ENCODE assay signal across 21 cellular contexts in the genomic region with DNA sequence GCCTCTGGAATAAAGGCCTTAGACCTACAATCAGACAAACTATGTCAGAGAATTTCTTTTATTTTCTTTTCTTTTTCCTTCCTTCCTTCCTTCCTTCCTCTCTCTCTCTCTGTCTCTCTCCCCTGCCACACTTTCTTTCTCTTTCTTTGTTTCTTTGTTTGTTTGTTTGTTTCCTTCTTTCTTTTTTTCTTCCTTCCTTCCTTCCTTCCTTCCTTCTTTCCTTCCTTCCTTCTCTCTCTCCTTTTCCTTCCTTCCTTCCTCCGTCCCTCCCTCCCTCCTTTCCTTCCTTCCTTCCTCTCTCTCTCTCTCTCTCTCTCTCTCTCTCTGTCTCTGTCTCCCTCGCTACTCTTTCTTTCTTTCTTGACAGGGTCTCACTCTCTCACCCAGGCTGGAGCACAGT.
"Had no signal": no experiment of that assay in that cellular context is flagged by ENCODE, and none has a peak within 500 bp of the region (broad histone marks: within the 10 kb centered on the region; RNA-seq: fewer than 3 reads in every experiment).

No MANE protein-coding gene starts in this region.

- H3K9ac ChIP-seq: KMS-11 had no signal

- ATAC-seq: HepG2 had no signal

- DNase-seq: IMR-90, Kasumi-1, MM.1S, NCI-H1092 treated with DMSO at 0.1 percent for 48 hours, NCI-H1436, NCI-H187, NCI-H2029, NCI-H2081 treated with DMSO at 0.1 percent for 48 hours, NCI-H2171, NCI-H226, NCI-H446, NCI-H510A, NCI-H524 treated with DMSO at 0.1 percent for 48 hours, NCI-H774, Right ventricle myocardium superior, RPMI8226, SIG-M5 had no signal

- H3K36me3 ChIP-seq: SJSA1 had no signal

- H3K4me1 ChIP-seq: SJSA1 had no signal

- H3K4me2 ChIP-seq: KMS-11 had no signal

- H3K27ac ChIP-seq: KMS-11, SJSA1, SK-N-MC had no signal

- H3K9me3 ChIP-seq: SJSA1 had no signal

- H3K4me3 ChIP-seq: SJSA1, SK-N-MC had no signal
